Comparison of ENCODE assay signal across 1 cellular context in genomic region chr3:119033393-119034255, GRCh38.
TF ChIP-seq lines count a peak whose summit lies in the region.

No MANE protein-coding gene starts in this region.

TF ChIP-seq in H1, 55 proteins besides CTCF, POLR2A, EP300 and RAD21:
- no peak for TF ChIP-seq RXRA (IDR thresholded peaks at IDR 0.05; ENCODE audit: insufficient read depth, low read depth, low read length)
- no peak for TF ChIP-seq SP1 (IDR thresholded peaks at IDR 0.05; ENCODE audit: low read depth, low read length)
- no peak for TF ChIP-seq JUND (IDR thresholded peaks at IDR 0.05; ENCODE audit: low read length)
- TF ChIP-seq KDM4A (IDR thresholded peaks at IDR 0.05; ENCODE audit: low read depth, low read length, severe bottlenecking), result no peak
- TF ChIP-seq POLR2AphosphoS5 (IDR thresholded peaks at IDR 0.05; ENCODE audit: low read depth, low read length), result no peak
- no peak for TF ChIP-seq CREB1 (IDR thresholded peaks at IDR 0.05)
- TF ChIP-seq NRF1 (IDR thresholded peaks at IDR 0.05; ENCODE audit: low read depth, low read length), result no peak
- no peak for TF ChIP-seq TAF1 (IDR thresholded peaks at IDR 0.05; ENCODE audit: low read depth, low read length)
- no peak for TF ChIP-seq MAX (IDR thresholded peaks at IDR 0.05)
- no peak for TF ChIP-seq USF2 (IDR thresholded peaks at IDR 0.05; ENCODE audit: low read length)
- TF ChIP-seq TEAD4 (IDR thresholded peaks at IDR 0.05; ENCODE audit: low read depth, low read length), result no peak
- TF ChIP-seq FOSL1 (IDR thresholded peaks at IDR 0.05; ENCODE audit: insufficient read depth, low read depth, low read length), result no peak
- TF ChIP-seq CTBP2 (IDR thresholded peaks at IDR 0.05; ENCODE audit: borderline replicate concordance, insufficient read depth, insufficient read length, low read length), result no peak
- TF ChIP-seq CBX8 (IDR thresholded peaks at IDR 0.05; ENCODE audit: borderline replicate concordance, low read depth, low read length), result no peak
- TF ChIP-seq ATF2 (IDR thresholded peaks at IDR 0.05; ENCODE audit: low read length), result no peak
